In the genomic region with DNA sequence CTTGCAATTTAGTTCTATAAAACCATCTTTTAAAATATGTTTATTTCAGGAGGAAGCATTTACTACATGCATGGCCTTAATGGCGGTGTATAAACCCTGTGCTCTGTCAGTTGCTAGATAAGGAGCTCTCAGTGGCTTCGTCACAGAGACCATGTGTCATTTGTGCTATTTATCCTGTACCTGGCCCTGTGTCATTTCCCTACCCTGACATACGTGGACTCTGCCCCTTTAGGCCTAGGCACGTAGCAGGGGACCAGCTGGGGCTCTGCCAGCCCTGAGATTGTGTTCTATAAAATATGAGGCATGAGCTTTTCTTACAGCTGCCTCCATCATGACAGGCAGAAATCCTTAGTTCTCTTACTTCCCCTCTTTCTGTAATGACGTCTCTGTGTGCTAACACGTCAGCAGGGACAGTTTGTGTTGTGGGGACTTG, we compare ENCODE assay signal across 1 cellular context.
TF ChIP-seq lines count a peak whose summit lies in the region.

No MANE protein-coding gene starts in this region.

TF ChIP-seq in K562, 482 proteins besides CTCF, POLR2A, EP300 and RAD21 (continued from another document):
- TF ChIP-seq, protein P1, sequence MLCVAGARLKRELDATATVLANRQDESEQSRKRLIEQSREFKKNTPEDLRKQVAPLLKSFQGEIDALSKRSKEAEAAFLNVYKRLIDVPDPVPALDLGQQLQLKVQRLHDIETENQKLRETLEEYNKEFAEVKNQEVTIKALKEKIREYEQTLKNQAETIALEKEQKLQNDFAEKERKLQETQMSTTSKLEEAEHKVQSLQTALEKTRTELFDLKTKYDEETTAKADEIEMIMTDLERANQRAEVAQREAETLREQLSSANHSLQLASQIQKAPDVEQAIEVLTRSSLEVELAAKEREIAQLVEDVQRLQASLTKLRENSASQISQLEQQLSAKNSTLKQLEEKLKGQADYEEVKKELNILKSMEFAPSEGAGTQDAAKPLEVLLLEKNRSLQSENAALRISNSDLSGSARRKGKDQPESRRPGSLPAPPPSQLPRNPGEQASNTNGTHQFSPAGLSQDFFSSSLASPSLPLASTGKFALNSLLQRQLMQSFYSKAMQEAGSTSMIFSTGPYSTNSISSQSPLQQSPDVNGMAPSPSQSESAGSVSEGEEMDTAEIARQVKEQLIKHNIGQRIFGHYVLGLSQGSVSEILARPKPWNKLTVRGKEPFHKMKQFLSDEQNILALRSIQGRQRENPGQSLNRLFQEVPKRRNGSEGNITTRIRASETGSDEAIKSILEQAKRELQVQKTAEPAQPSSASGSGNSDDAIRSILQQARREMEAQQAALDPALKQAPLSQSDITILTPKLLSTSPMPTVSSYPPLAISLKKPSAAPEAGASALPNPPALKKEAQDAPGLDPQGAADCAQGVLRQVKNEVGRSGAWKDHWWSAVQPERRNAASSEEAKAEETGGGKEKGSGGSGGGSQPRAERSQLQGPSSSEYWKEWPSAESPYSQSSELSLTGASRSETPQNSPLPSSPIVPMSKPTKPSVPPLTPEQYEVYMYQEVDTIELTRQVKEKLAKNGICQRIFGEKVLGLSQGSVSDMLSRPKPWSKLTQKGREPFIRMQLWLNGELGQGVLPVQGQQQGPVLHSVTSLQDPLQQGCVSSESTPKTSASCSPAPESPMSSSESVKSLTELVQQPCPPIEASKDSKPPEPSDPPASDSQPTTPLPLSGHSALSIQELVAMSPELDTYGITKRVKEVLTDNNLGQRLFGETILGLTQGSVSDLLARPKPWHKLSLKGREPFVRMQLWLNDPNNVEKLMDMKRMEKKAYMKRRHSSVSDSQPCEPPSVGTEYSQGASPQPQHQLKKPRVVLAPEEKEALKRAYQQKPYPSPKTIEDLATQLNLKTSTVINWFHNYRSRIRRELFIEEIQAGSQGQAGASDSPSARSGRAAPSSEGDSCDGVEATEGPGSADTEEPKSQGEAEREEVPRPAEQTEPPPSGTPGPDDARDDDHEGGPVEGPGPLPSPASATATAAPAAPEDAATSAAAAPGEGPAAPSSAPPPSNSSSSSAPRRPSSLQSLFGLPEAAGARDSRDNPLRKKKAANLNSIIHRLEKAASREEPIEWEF (CRISPR knock-in tag; IDR thresholded peaks at IDR 0.05) = peak; percentile 66; the same call in 1 of the 2 replicates
- TF ChIP-seq ZNF644 (tag; IDR thresholded peaks at IDR 0.05; ENCODE audit: low read depth) (0 out of 2 replicates have a peak, but pooled peaks have one; percentile 27), JUN (IDR thresholded peaks at IDR 0.05; ENCODE audit: borderline replicate concordance, low read depth, low read length) (no peak), JUN (CRISPR knock-in tag; IDR thresholded peaks at IDR 0.05; ENCODE audit: borderline replicate concordance) (no peak), NR2C1 (IDR thresholded peaks at IDR 0.05) (no peak), NR2C1 (tag; IDR thresholded peaks at IDR 0.05) (peak; percentile 28; the same call in 1 of the 2 replicates), ZNF589 (CRISPR knock-in tag; IDR thresholded peaks at IDR 0.05; ENCODE audit: low read depth) (peak; percentile 67; the same call in 1 of the 2 replicates), CREB1 (IDR thresholded peaks at IDR 0.05) (peak; percentile 68; the same call in 1 of the 2 replicates), CREB1 (CRISPR knock-in tag; IDR thresholded peaks at IDR 0.05) (no peak), HDAC2 (IDR thresholded peaks at IDR 0.05) (0 out of 2 replicates have a peak, but pooled peaks have one; percentile 42), ZNF431 (CRISPR knock-in tag; IDR thresholded peaks at IDR 0.05) (no peak), PHF8 (IDR thresholded peaks at IDR 0.05; ENCODE audit: borderline replicate concordance, low read length) (no peak), NR2C2 (CRISPR knock-in tag; IDR thresholded peaks at IDR 0.05) (no peak), NR2C2 (tag; IDR thresholded peaks at IDR 0.05) (peak; percentile 34; the same call in 1 of the 2 replicates)
- TF ChIP-seq, protein P2, sequence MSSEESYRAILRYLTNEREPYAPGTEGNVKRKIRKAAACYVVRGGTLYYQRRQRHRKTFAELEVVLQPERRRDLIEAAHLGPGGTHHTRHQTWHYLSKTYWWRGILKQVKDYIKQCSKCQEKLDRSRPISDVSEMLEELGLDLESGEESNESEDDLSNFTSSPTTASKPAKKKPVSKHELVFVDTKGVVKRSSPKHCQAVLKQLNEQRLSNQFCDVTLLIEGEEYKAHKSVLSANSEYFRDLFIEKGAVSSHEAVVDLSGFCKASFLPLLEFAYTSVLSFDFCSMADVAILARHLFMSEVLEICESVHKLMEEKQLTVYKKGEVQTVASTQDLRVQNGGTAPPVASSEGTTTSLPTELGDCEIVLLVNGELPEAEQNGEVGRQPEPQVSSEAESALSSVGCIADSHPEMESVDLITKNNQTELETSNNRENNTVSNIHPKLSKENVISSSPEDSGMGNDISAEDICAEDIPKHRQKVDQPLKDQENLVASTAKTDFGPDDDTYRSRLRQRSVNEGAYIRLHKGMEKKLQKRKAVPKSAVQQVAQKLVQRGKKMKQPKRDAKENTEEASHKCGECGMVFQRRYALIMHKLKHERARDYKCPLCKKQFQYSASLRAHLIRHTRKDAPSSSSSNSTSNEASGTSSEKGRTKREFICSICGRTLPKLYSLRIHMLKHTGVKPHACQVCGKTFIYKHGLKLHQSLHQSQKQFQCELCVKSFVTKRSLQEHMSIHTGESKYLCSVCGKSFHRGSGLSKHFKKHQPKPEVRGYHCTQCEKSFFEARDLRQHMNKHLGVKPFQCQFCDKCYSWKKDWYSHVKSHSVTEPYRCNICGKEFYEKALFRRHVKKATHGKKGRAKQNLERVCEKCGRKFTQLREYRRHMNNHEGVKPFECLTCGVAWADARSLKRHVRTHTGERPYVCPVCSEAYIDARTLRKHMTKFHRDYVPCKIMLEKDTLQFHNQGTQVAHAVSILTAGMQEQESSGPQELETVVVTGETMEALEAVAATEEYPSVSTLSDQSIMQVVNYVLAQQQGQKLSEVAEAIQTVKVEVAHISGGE (CRISPR knock-in tag; IDR thresholded peaks at IDR 0.05) = peak in 1 of 3 experiments; percentile 72; a peak in 2 of 6 replicates
- TF ChIP-seq, protein P3, sequence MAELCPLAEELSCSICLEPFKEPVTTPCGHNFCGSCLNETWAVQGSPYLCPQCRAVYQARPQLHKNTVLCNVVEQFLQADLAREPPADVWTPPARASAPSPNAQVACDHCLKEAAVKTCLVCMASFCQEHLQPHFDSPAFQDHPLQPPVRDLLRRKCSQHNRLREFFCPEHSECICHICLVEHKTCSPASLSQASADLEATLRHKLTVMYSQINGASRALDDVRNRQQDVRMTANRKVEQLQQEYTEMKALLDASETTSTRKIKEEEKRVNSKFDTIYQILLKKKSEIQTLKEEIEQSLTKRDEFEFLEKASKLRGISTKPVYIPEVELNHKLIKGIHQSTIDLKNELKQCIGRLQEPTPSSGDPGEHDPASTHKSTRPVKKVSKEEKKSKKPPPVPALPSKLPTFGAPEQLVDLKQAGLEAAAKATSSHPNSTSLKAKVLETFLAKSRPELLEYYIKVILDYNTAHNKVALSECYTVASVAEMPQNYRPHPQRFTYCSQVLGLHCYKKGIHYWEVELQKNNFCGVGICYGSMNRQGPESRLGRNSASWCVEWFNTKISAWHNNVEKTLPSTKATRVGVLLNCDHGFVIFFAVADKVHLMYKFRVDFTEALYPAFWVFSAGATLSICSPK (IDR thresholded peaks at IDR 0.05; ENCODE audit: borderline replicate concordance) = no peak
- TF ChIP-seq, protein P4, sequence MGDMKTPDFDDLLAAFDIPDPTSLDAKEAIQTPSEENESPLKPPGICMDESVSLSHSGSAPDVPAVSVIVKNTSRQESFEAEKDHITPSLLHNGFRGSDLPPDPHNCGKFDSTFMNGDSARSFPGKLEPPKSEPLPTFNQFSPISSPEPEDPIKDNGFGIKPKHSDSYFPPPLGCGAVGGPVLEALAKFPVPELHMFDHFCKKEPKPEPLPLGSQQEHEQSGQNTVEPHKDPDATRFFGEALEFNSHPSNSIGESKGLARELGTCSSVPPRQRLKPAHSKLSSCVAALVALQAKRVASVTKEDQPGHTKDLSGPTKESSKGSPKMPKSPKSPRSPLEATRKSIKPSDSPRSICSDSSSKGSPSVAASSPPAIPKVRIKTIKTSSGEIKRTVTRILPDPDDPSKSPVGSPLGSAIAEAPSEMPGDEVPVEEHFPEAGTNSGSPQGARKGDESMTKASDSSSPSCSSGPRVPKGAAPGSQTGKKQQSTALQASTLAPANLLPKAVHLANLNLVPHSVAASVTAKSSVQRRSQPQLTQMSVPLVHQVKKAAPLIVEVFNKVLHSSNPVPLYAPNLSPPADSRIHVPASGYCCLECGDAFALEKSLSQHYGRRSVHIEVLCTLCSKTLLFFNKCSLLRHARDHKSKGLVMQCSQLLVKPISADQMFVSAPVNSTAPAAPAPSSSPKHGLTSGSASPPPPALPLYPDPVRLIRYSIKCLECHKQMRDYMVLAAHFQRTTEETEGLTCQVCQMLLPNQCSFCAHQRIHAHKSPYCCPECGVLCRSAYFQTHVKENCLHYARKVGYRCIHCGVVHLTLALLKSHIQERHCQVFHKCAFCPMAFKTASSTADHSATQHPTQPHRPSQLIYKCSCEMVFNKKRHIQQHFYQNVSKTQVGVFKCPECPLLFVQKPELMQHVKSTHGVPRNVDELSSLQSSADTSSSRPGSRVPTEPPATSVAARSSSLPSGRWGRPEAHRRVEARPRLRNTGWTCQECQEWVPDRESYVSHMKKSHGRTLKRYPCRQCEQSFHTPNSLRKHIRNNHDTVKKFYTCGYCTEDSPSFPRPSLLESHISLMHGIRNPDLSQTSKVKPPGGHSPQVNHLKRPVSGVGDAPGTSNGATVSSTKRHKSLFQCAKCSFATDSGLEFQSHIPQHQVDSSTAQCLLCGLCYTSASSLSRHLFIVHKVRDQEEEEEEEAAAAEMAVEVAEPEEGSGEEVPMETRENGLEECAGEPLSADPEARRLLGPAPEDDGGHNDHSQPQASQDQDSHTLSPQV (IDR thresholded peaks at IDR 0.05) = peak; percentile 95
